Comparison of ENCODE assay signal across 10 cellular contexts in genomic region chr2:12720181-12720580, GRCh38. TPM values are rescaled to one million over a fixed set of nuclear protein-coding genes. Genes with fewer than 3 reads are reported as not detected.
DNase-seq lines count a peak whose midpoint lies in the region; ATAC-seq and TF ChIP-seq lines count a peak whose summit lies in the region.
"Had no signal": no experiment of that assay in that cellular context is flagged by ENCODE, and none has a peak within 500 bp of the region (broad histone marks: within the 10 kb centered on the region; RNA-seq: fewer than 3 reads in every experiment).

No MANE protein-coding gene starts in this region.

- H3K18ac ChIP-seq in mesendoderm (ENCODE audit: low read length): no peak overlapping the region

- H3K79me1 ChIP-seq in mesendoderm (ENCODE audit: low read length): peaks cover 7% of the 10 kb centered on the region

- no peak overlapping the region for H2BK5ac ChIP-seq in mesendoderm (ENCODE audit: low read length)

- H2AK5ac ChIP-seq in mesendoderm (ENCODE audit: low read length): no peak overlapping the region

- peak overlapping the region; percentile 22 for H3K4me2 ChIP-seq in mesendoderm (ENCODE audit: low read length)

- H3K4ac ChIP-seq in mesendoderm (ENCODE audit: low read depth, low read length): no peak overlapping the region

- H4K8ac ChIP-seq in mesendoderm (ENCODE audit: low read depth, low read length): no peak overlapping the region

- intact Hi-C loops in Right ventricle myocardium superior (cut with DNase I): loop anchor here (5.0 kb wide), 1 partner anchor 197 kb away; no protein-coding TSS in a partner anchor

- no CpG with 5 or more reads among the region's 1 CpG for WGBS in mesendoderm (ENCODE audit: extremely low coverage, insufficient coverage, low lambda C conversion rate)

- H2BK15ac ChIP-seq in mesendoderm (replicated peaks; ENCODE audit: low read depth): no peak overlapping the region

- H3K56ac ChIP-seq in mesendoderm (ENCODE audit: low read length): peak overlapping the region; percentile 19

- H3K27me3 ChIP-seq in right atrium auricular region (no peaks in the 10 kb centered on the region), mesendoderm (ENCODE audit: insufficient read depth, low read length, poor library complexity) (no peaks in the 10 kb centered on the region)

- in situ Hi-C loops in astrocyte of the spinal cord (cut with HindIII; ENCODE audit: low sequenced_read_pairs): loop anchor here (25.0 kb wide), 1 partner anchor 408 kb away; no protein-coding TSS in a partner anchor

- H4K5ac ChIP-seq in mesendoderm (ENCODE audit: low read length): no peak overlapping the region

- no peak overlapping the region for H2BK120ac ChIP-seq in mesendoderm (ENCODE audit: low read depth, low read length)

- H3K9me3 ChIP-seq in right atrium auricular region: no peaks in the 10 kb centered on the region

- H3K4me3 ChIP-seq in right atrium auricular region (peak overlapping the region; percentile 72 to 83), astrocyte of the spinal cord (ENCODE audit: low read depth, low read length) (peak overlapping the region; percentile 96), mesendoderm (ENCODE audit: low read length) (no peak overlapping the region)

- DNase-seq in right atrium auricular region (ENCODE audit: low spot score) (no peak), Right ventricle myocardium superior (no peak), astrocyte of the spinal cord (ENCODE audit: low read depth, low spot score) (peak; percentile 49), mesendoderm (peak; percentile 18), occipital lobe (lab: John Stamatoyannopoulos, UW) (no peak), dedifferentiated amniotic fluid mesenchymal stem cell (ENCODE audit: extremely low spot score) (no peak), HK-2 (ENCODE audit: unreplicated experiment) (no peak), amygdala (lab: John Stamatoyannopoulos, UW) (no peak)
- DNase-seq: activated gamma-delta T cell treated with Interleukin-2 at 50 U/mL for 16 hours; stimulated activated CD4-positive, alpha-beta T cell treated with anti-CD3 and anti-CD28 coated beads, Interleukin-1b, Interleukin-23, amount 100 ng/mL, for 48 hours had no signal

- peak overlapping the region; percentile 27 for H3K9ac ChIP-seq in mesendoderm (ENCODE audit: low read length)

- peaks cover 0 to 62% of the 10 kb centered on the region in 2 donors for H3K4me1 ChIP-seq in right atrium auricular region
- H3K4me1 ChIP-seq in mesendoderm (ENCODE audit: control insufficient read depth, low read depth, low read length): peaks cover 4% of the 10 kb centered on the region

- ATAC-seq in Right ventricle myocardium superior (ENCODE audit: poor library complexity): no peak

- TF ChIP-seq CTCF in right atrium auricular region (IDR thresholded peaks at IDR 0.05) (no peak), astrocyte of the spinal cord (IDR thresholded peaks at IDR 0.05; ENCODE audit: low read depth, low read length) (no peak)

- peak overlapping the region; percentile 93 to 98 for H3K27ac ChIP-seq in right atrium auricular region
- no peak overlapping the region for H3K27ac ChIP-seq in mesendoderm (ENCODE audit: low read depth, low read length)

- no peak overlapping the region for H3K23ac ChIP-seq in mesendoderm (ENCODE audit: low read length)

- peaks cover 24% of the 10 kb centered on the region for H3K36me3 ChIP-seq in right atrium auricular region
- no peaks in the 10 kb centered on the region for H3K36me3 ChIP-seq in mesendoderm (ENCODE audit: control insufficient read depth, insufficient read depth, low read length)

- peaks cover 39% of the 10 kb centered on the region for H3K79me2 ChIP-seq in mesendoderm (ENCODE audit: control insufficient read depth, insufficient read depth, low read length)

RNA-seq across cellular contexts. Expression of gene TRIB2, which starts 3.4 kb away (rescaled TPM):
- total RNA-seq in right atrium auricular region (10 to 100 TPM; 33.5 to 55.7 TPM), Right ventricle myocardium superior (32.1 TPM), occipital lobe (122 TPM)
- polyA plus RNA-seq in mesendoderm (2013, experiment 1 of 2): 26.0 TPM
- 27.0 TPM for polyA plus RNA-seq in mesendoderm (2013, experiment 2 of 2)

Comparison
In these comparisons a context has a peak if more than half of its experiments do, and no peak if none do; other contexts are left out.
1. DNase-seq: peak in astrocyte of the spinal cord (single experiment) and mesendoderm (single experiment); none in right atrium auricular region (single experiment), Right ventricle myocardium superior (single experiment), occipital lobe (single experiment), dedifferentiated amniotic fluid mesenchymal stem cell (single experiment), HK-2 (single experiment) and amygdala (0 of 56).